Comparison of ENCODE assay signal across 29 cellular contexts in the genomic region with DNA sequence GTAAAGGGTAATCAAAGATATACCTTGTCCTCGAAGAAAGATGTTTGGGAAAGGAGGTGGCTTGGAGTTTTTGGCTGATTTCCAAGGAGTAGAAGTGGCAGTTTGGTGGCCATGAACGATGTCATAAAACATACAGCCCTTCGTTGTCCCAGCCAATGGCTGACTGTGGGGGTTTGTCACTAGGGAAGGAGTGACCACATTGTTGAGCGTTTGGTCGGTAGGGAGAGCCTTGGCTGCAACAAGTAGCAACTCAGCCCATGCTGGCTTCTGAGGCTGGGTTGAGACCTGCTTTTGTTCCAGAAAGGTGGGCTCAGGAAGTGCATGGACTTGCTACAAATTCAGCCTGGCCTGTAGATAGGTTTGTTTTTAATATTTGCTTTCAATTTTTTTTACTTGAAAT.
"Had no signal": no experiment of that assay in that cellular context is flagged by ENCODE, and none has a peak within 500 bp of the region (broad histone marks: within the 10 kb centered on the region; RNA-seq: fewer than 3 reads in every experiment).

No MANE protein-coding gene starts in this region.

- H3K9me3 Mint-ChIP-seq: stimulated activated naive CD8-positive, alpha-beta T cell treated with anti-CD3 and anti-CD28 coated beads, Interleukin-15, amount 100 ng/mL, for 72 hours had no signal

- H3K9me3 ChIP-seq: esophagus muscularis mucosa, gastroesophageal sphincter, heart left ventricle, suprapubic skin, transverse colon, upper lobe of right lung, vagina had no signal

- H2AFZ ChIP-seq: hepatocyte, neural progenitor cell, parathyroid adenoma had no signal

- FAIRE-seq: endothelial cell of umbilical vein, kidney had no signal

- H3K79me2 ChIP-seq: hepatocyte, parathyroid adenoma had no signal

- H3K4me3 Mint-ChIP-seq: naive thymus-derived CD4-positive, alpha-beta T cell; nephron; neural progenitor cell; stimulated activated naive CD8-positive, alpha-beta T cell treated with anti-CD3 and anti-CD28 coated beads, Interleukin-15, amount 100 ng/mL, for 72 hours had no signal

- ATAC-seq: foreskin keratinocyte; gastroesophageal sphincter; heart left ventricle; left lobe of liver; naive thymus-derived CD4-positive, alpha-beta T cell; sciatic nerve; stimulated activated naive CD8-positive, alpha-beta T cell treated with anti-CD3 and anti-CD28 coated beads, Interleukin-15, amount 100 ng/mL, for 72 hours; upper lobe of right lung had no signal

- H3K27ac Mint-ChIP-seq: naive thymus-derived CD4-positive, alpha-beta T cell; nephron; neural progenitor cell; progenitor cell of endocrine pancreas had no signal

- H3K4me1 Mint-ChIP-seq: naive thymus-derived CD4-positive, alpha-beta T cell; neural progenitor cell; stimulated activated naive CD8-positive, alpha-beta T cell treated with anti-CD3 and anti-CD28 coated beads, Interleukin-15, amount 100 ng/mL, for 72 hours had no signal

- H3K27me3 ChIP-seq: esophagus muscularis mucosa, gastroesophageal sphincter, hepatocyte, neural progenitor cell, transverse colon, upper lobe of right lung, vagina had no signal

- H3K4me3 ChIP-seq: esophagus muscularis mucosa, gastroesophageal sphincter, heart left ventricle, hepatocyte, neural progenitor cell, smooth muscle cell, suprapubic skin, transverse colon, upper lobe of right lung, vagina had no signal

- H3K4me2 ChIP-seq: hepatocyte, neural progenitor cell, smooth muscle cell had no signal

- H3K9ac ChIP-seq: neural progenitor cell, parathyroid adenoma had no signal

- H3K4me1 ChIP-seq: heart left ventricle, neural progenitor cell, parathyroid adenoma, suprapubic skin, transverse colon, upper lobe of right lung, vagina had no signal

- DNase-seq: cortex of kidney; effector CD8-positive, alpha-beta T cell; foreskin keratinocyte; heart left ventricle; kidney; mesendoderm; midbrain; naive thymus-derived CD4-positive, alpha-beta T cell; stimulated activated CD4-positive, alpha-beta T cell treated with anti-CD3 and anti-CD28 coated beads, Interleukin-12 subunit alpha, Interleukin-12 subunit beta, amount 100 ng/mL, for 4 hours; stimulated activated CD4-positive, alpha-beta T cell treated with anti-CD3 and anti-CD28 coated beads, Interleukin-1b, Interleukin-23, amount 100 ng/mL, for 48 hours; stimulated activated CD4-positive, alpha-beta T cell treated with anti-CD3 and anti-CD28 coated beads, Interleukin-4, amount 100 ng/mL, for 1 hour; stimulated activated CD8-positive, alpha-beta memory T cell treated with anti-CD3 and anti-CD28 coated beads, Interleukin-4, amount 100 ng/mL, for 48 hours; stimulated activated naive CD4-positive, alpha-beta T cell; stimulated activated naive CD8-positive, alpha-beta T cell treated with anti-CD3 and anti-CD28 coated beads, Interleukin-15, amount 100 ng/mL, for 72 hours; transverse colon; upper lobe of right lung had no signal

- H3K27ac ChIP-seq: foreskin keratinocyte, heart left ventricle, hepatocyte, neural progenitor cell, parathyroid adenoma, suprapubic skin, upper lobe of right lung, vagina had no signal

- H3K36me3 ChIP-seq: esophagus muscularis mucosa, gastroesophageal sphincter, heart left ventricle, neural progenitor cell, suprapubic skin, transverse colon, upper lobe of right lung, vagina had no signal
